34 cellular contexts compared by ENCODE assay signal in genomic region chr9:73872693-73873092, GRCh38.
"Had no signal": no experiment of that assay in that cellular context is flagged by ENCODE, and none has a peak within 500 bp of the region (broad histone marks: within the 10 kb centered on the region; RNA-seq: fewer than 3 reads in every experiment).

No MANE protein-coding gene starts in this region.

- FAIRE-seq: astrocyte, TTC549 had no signal

- H3K36me3 ChIP-seq: adrenal gland, brain microvascular endothelial cell, breast epithelium had no signal

- ATAC-seq: activated CD8-positive, alpha-beta T cell treated with anti-CD3 and anti-CD28 coated beads for 36 hours; activated naive CD4-positive, alpha-beta T cell treated with anti-CD3 and anti-CD28 coated beads, Interleukin-2, amount 50 U/mL, for 72 hours; activated T-cell treated with anti-CD3 and anti-CD28 coated beads, Interleukin-2, amount 50 U/mL, for 4 hours; activated T-cell treated with anti-CD3 and anti-CD28 coated beads, Interleukin-2, amount 50 U/mL, for 72 hours; activated T-helper 17 cell treated with anti-CD3 and anti-CD28 coated beads, Interleukin-2, amount 50 U/mL, for 72 hours; body of pancreas had no signal

- H3K4me1 ChIP-seq: adrenal gland, body of pancreas, breast epithelium had no signal

- H3K27me3 ChIP-seq: adrenal gland, body of pancreas, brain microvascular endothelial cell had no signal

- DNase-seq: activated B cell treated with CpG ODN at 0.5 μM for 24 hours; activated CD4-positive, alpha-beta memory T cell treated with anti-CD3 and anti-CD28 coated beads for 36 hours; activated CD4-positive, alpha-beta T cell treated with anti-CD3 and anti-CD28 coated beads for 4 hours; activated CD4-positive, alpha-beta T cell treated with anti-CD3 and anti-CD28 coated beads, Interleukin-2, amount 10 ng/mL, durations not matched to agents 24 days and 14 days; activated CD4-positive, alpha-beta T cell treated with anti-CD3 and anti-CD28 coated beads, Interleukin-2, amount 50 U/mL, for 1 hour; activated CD4-positive, alpha-beta T cell treated with anti-CD3 and anti-CD28 coated beads, Interleukin-2, amount 50 U/mL, for 4 hours; activated CD4-positive, CD25-positive, alpha-beta regulatory T cell treated with anti-CD3 and anti-CD28 coated beads, Interleukin-2, amount 50 U/mL, for 72 hours; activated CD8-positive, alpha-beta memory T cell treated with anti-CD3 and anti-CD28 coated beads, Interleukin-2, amount 50 U/mL, for 4 hours; activated CD8-positive, alpha-beta T cell treated with anti-CD3 and anti-CD28 coated beads for 36 hours; activated effector memory CD4-positive, alpha-beta T cell treated with anti-CD3 and anti-CD28 coated beads, Interleukin-2, amount 50 U/mL, for 16 hours; activated gamma-delta T cell treated with Interleukin-2 at 50 U/mL for 16 hours; activated naive CD4-positive, alpha-beta T cell; activated naive CD4-positive, alpha-beta T cell treated with anti-CD3 and anti-CD28 coated beads for 36 hours; activated naive CD4-positive, alpha-beta T cell treated with anti-CD3 and anti-CD28 coated beads, Interleukin-2, amount 50 U/mL, for 16 hours; activated naive CD8-positive, alpha-beta T cell treated with anti-CD3 and anti-CD28 coated beads for 36 hours; activated T-cell treated with anti-CD3 and anti-CD28 coated beads for 4 hours; activated T-cell treated with anti-CD3 and anti-CD28 coated beads, Interleukin-2, amount 50 U/mL, for 1 hour; activated T-cell treated with anti-CD3 and anti-CD28 coated beads, Interleukin-2, amount 50 U/mL, for 4 hours; activated T-cell treated with anti-CD3 and anti-CD28 coated beads, Interleukin-2, amount 50 U/mL, for 72 hours; adrenal gland; amniotic stem cell; aorta; body of pancreas; brain microvascular endothelial cell; central memory CD4-positive, alpha-beta T cell; T-helper 1 cell; T-helper 2 cell; T-helper 9 cell had no signal

- H3K27ac ChIP-seq: adrenal gland, body of pancreas, brain microvascular endothelial cell, breast epithelium, VCaP had no signal

- H3K9me3 ChIP-seq: adrenal gland, body of pancreas, breast epithelium had no signal

- H3K4me3 ChIP-seq: adrenal gland, body of pancreas, breast epithelium had no signal
